ENCODE assay signal across 11 cellular contexts in the genomic region with DNA sequence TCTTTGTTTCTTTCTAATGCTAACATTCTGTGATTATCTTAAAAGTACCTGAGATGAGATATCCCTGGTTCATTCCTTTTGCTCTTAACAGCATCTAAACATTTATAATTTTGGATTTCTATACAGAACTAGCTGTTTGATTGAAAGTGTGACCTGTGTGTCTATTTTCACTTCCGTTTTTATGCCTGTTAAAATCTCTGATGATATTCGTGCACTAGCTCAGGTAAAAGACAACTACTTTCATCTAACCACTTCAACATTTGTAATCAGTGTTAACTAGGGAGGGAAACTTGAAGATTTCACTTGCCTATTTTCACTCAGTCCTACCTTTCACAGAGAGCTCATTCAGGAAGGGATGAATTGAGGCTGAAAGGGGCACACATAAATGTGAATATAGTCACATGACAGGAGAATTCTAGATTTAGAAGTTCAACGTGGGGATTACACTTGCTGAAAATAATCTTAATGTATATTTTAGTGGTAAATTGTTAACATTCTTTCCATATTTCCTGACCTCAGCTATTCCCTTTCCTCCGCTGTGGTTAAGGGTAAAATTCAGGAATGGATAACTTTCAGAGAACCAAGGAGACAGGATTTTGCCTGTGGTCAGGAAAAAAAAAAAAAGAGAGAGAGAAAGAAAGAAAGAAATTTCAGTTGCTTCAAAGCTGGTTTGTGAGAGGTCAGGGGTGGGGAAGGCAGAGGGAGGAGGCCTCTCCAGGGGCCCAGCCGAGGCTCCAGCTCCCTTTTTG.
DNase-seq lines count a peak whose midpoint lies in the region; ATAC-seq and TF ChIP-seq lines count a peak whose summit lies in the region.
"Had no signal": no experiment of that assay in that cellular context is flagged by ENCODE, and none has a peak within 500 bp of the region (broad histone marks: within the 10 kb centered on the region; RNA-seq: fewer than 3 reads in every experiment).

No MANE protein-coding gene starts in this region.

- H3K27ac ChIP-seq in Panc1 (ENCODE audit: low read length), result peak overlapping the region; percentile 60

- BruUV-seq in Panc1 (replicated peaks; lab: Mats Ljungman, UMichigan), result no TSS peak

- intact Hi-C loops in Panc1 (cut with micrococcal nuclease; ENCODE audit: unreplicated experiment), result no loop called here

- no peaks in the 10 kb centered on the region for H3K36me3 ChIP-seq in Panc1 (ENCODE audit: control insufficient read depth, insufficient read depth, low read length)

- in situ Hi-C loops in Panc1 (cut with HindIII; ENCODE audit: low pct_unique_long_range_greater_than_20kb, low sequenced_read_pairs), result no loop called here

- DNase-seq in Panc1 (ENCODE audit: low read depth, low spot score) (no peak), fibroblast of the aortic adventitia (ENCODE audit: low read depth) (peak; percentile 88), skeletal muscle cell (ENCODE audit: low read depth) (peak; percentile 73), NCI-H2029 (lab: John Stamatoyannopoulos, UW) (no peak), NCI-H774 (lab: John Stamatoyannopoulos, UW) (no peak)
- DNase-seq: activated naive CD4-positive, alpha-beta T cell treated with anti-CD3 and anti-CD28 coated beads for 36 hours; GDM1; NCI-H2029 treated with DMSO at 0.1 percent for 48 hours had no signal

- TF ChIP-seq CTCF in Panc1 (IDR thresholded peaks at IDR 0.05) (no peak), fibroblast of the aortic adventitia (IDR thresholded peaks at IDR 0.05; ENCODE audit: insufficient read depth, low read length) (no peak)

- no peaks in the 10 kb centered on the region for H3K27me3 ChIP-seq in Panc1 (ENCODE audit: control insufficient read depth, insufficient read depth, low read length)

- peaks cover 23% of the 10 kb centered on the region for H3K4me1 ChIP-seq in Panc1 (ENCODE audit: control insufficient read depth, insufficient read depth, low read length)

- H3K4me3 ChIP-seq in Panc1 (ENCODE audit: low read depth in 2 of 2, low read length in 2 of 2) (no peak overlapping the region), fibroblast of the aortic adventitia (ENCODE audit: low read depth, low read length) (no peak overlapping the region), skeletal muscle cell (ENCODE audit: low read depth, low read length) (no peak overlapping the region)

- CTCF ChIA-PET in Panc1 (lab: Charles Lee), result interaction anchor here (0.6 to 0.8 kb wide), 4 partner anchors 10 to 1256 kb away, joined by 3 to 4 read pairs (median 4); no protein-coding TSS in a partner anchor

- POLR2A ChIA-PET in Panc1 (lab: Charles Lee), result interaction anchor here (0.5 to 0.7 kb wide), 2 partner anchors 8 to 20 kb away, joined by 7 to 14 read pairs; no protein-coding TSS in a partner anchor

- H3K9me3 ChIP-seq in Panc1 (ENCODE audit: control insufficient read depth, insufficient read depth, low read depth, low read length), result no peaks in the 10 kb centered on the region

- peak; percentile 64 for ATAC-seq in GM18867 (IDR thresholded peaks at IDR 0.05; ENCODE audit: unreplicated experiment)
- ATAC-seq in Panc1, result peak; percentile 55
- no peak for ATAC-seq in HG03432 (IDR thresholded peaks at IDR 0.05; ENCODE audit: unreplicated experiment)
- ATAC-seq in HG03460 (IDR thresholded peaks at IDR 0.05; ENCODE audit: unreplicated experiment), result no peak

Comparison
In these comparisons a context has a peak if more than half of its experiments do, and no peak if none do; other contexts are left out.
1. ATAC-seq: peak in GM18867 (single experiment) and Panc1 (single experiment); none in HG03432 (single experiment) and HG03460 (single experiment).
2. DNase-seq: peak in fibroblast of the aortic adventitia (single experiment) and skeletal muscle cell (single experiment); none in Panc1 (single experiment), NCI-H2029 (single experiment) and NCI-H774 (single experiment).